27 cellular contexts compared by ENCODE assay signal in genomic region chr2:140288726-140289125, GRCh38.
"Had no signal": no experiment of that assay in that cellular context is flagged by ENCODE, and none has a peak within 500 bp of the region (broad histone marks: within the 10 kb centered on the region; RNA-seq: fewer than 3 reads in every experiment).

No MANE protein-coding gene starts in this region.

- H3K36me3 ChIP-seq: colonic mucosa, esophagus squamous epithelium, gastrocnemius medialis, heart right ventricle, left lung, lower lobe of right lung had no signal

- H3K27ac ChIP-seq: colonic mucosa, epithelial cell of prostate, esophagus squamous epithelium, gastrocnemius medialis, heart right ventricle, left lung, lower lobe of right lung had no signal

- ATAC-seq: effector memory CD8-positive, alpha-beta T cell; esophagus mucosa; gastrocnemius medialis; heart right ventricle; left cardiac atrium; left lung; left ventricle myocardium superior; lower lobe of right lung; mucosa of descending colon had no signal

- H3K4me1 Mint-ChIP-seq: naive B cell had no signal

- DNase-seq: colonic mucosa; cortex of kidney; effector CD8-positive, alpha-beta T cell; effector memory CD8-positive, alpha-beta T cell; endodermal cell; erythroblast; esophagus squamous epithelium; foreskin fibroblast; foreskin melanocyte; gastrocnemius medialis; glutamatergic neuron; head of caudate nucleus; heart right ventricle; hippocampal formation; left cardiac atrium; left lung; left ventricle myocardium superior; lower lobe of right lung; mesenchymal stem cell; mucosa of descending colon; naive B cell had no signal

- H3K9me3 ChIP-seq: colonic mucosa, gastrocnemius medialis, left lung, lower lobe of right lung, mucosa of descending colon had no signal

- FAIRE-seq: endometrium, keratinocyte had no signal

- H3K27me3 Mint-ChIP-seq: dendritic cell treated with granulocyte-macrophage colony-stimulating factor and Interleukin-4, amounts not matched to agents 40 ng/mL and 50 ng/mL, for 4 days; effector memory CD8-positive, alpha-beta T cell; naive B cell had no signal

- H3K27ac Mint-ChIP-seq: dendritic cell treated with granulocyte-macrophage colony-stimulating factor and Interleukin-4, amounts not matched to agents 40 ng/mL and 50 ng/mL, for 4 days; effector memory CD8-positive, alpha-beta T cell; endodermal cell; mesothelial cell of epicardium; naive B cell had no signal

- H3K4me1 ChIP-seq: colonic mucosa, esophagus squamous epithelium, gastrocnemius medialis, heart right ventricle, left lung, lower lobe of right lung had no signal

- H3K4me3 ChIP-seq: colonic mucosa, esophagus squamous epithelium, gastrocnemius medialis, heart right ventricle, left lung, lower lobe of right lung, mucosa of descending colon had no signal

- H3K36me3 Mint-ChIP-seq: mesothelial cell of epicardium, naive B cell had no signal

- H3K27me3 ChIP-seq: colonic mucosa, esophagus squamous epithelium, gastrocnemius medialis, heart right ventricle, left lung had no signal

- H3K4me3 Mint-ChIP-seq: dendritic cell treated with granulocyte-macrophage colony-stimulating factor and Interleukin-4, amounts not matched to agents 40 ng/mL and 50 ng/mL, for 4 days; effector memory CD8-positive, alpha-beta T cell; endodermal cell; mesothelial cell of epicardium; naive B cell had no signal
